Comparison of ENCODE assay signal across 20 cellular contexts in the genomic region with DNA sequence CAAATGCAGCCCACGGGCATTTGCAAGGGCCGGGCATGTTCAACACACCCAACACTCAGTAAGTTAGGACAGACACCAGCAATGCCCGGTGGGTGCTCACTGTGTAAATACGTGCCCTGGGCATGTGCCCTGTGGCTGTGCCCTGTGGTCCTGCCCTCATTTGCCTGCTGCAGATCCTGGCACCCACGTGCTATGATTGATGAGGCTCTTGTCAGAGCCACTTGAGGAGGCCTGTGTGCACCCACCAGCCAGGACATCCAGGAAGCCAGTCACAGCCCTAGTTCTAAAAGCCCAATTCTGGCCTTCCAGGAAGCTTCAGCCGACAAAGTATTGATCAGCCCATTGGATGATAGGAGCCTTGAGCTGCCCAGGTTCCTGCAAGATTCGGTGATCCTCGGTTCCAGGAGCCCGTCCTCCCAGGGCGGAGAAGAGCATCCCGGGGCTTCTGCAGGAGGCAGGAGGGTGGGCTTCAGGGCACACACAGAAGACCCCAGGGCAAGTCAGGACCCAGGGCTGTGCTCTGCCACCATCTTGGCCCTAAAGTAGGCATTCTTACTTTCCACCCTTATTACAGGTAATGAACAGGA.
DNase-seq lines count a peak whose midpoint lies in the region; ATAC-seq and TF ChIP-seq lines count a peak whose summit lies in the region.
"Had no signal": no experiment of that assay in that cellular context is flagged by ENCODE, and none has a peak within 500 bp of the region (broad histone marks: within the 10 kb centered on the region; RNA-seq: fewer than 3 reads in every experiment).

No MANE protein-coding gene starts in this region.

- no peaks in the 10 kb centered on the region for H3K27me3 ChIP-seq in WERI-Rb-1 (ENCODE audit: insufficient read depth, low read depth, severe bottlenecking)

- no peaks in the 10 kb centered on the region for H3K36me3 Mint-ChIP-seq in stimulated activated effector memory CD8-positive, alpha-beta T cell treated with anti-CD3 and anti-CD28 coated beads, Interleukin-12 subunit alpha, Interleukin-12 subunit beta, amount 100 ng/mL, for 72 hours

- TF ChIP-seq CTCF in WERI-Rb-1 (IDR thresholded peaks at IDR 0.05; ENCODE audit: low read depth, low read length) (no peak), mucosa of descending colon (IDR thresholded peaks at IDR 0.05) (no peak)

- peak overlapping the region; percentile 52 for H3K27ac Mint-ChIP-seq in stimulated activated effector memory CD8-positive, alpha-beta T cell treated with anti-CD3 and anti-CD28 coated beads, Interleukin-12 subunit alpha, Interleukin-12 subunit beta, amount 100 ng/mL, for 72 hours
- H3K27ac Mint-ChIP-seq: GM23338 had no signal

- H3K9me3 Mint-ChIP-seq in stimulated activated effector memory CD8-positive, alpha-beta T cell treated with anti-CD3 and anti-CD28 coated beads, Interleukin-12 subunit alpha, Interleukin-12 subunit beta, amount 100 ng/mL, for 72 hours, result no peaks in the 10 kb centered on the region
- H3K9me3 Mint-ChIP-seq: GM23338 had no signal

- H3K4me3 Mint-ChIP-seq in stimulated activated effector memory CD8-positive, alpha-beta T cell treated with anti-CD3 and anti-CD28 coated beads, Interleukin-12 subunit alpha, Interleukin-12 subunit beta, amount 100 ng/mL, for 72 hours, result no peak overlapping the region
- H3K4me3 Mint-ChIP-seq: GM23338 had no signal

- H3K27ac ChIP-seq in WERI-Rb-1, result peak overlapping the region; percentile 66
- H3K27ac ChIP-seq: A549, C4-2B, RWPE1, SJSA1 had no signal

- H3K4me1 Mint-ChIP-seq in stimulated activated effector memory CD8-positive, alpha-beta T cell treated with anti-CD3 and anti-CD28 coated beads, Interleukin-12 subunit alpha, Interleukin-12 subunit beta, amount 100 ng/mL, for 72 hours, result peaks cover under 1% of the 10 kb centered on the region

- H3K4me3 ChIP-seq in WERI-Rb-1 (ENCODE audit: low read depth, low read length) (no peak overlapping the region), mucosa of descending colon (no peak overlapping the region)
- H3K4me3 ChIP-seq: A549, GM23338, MG63, SJSA1 had no signal

- H3K36me3 ChIP-seq in WERI-Rb-1, result no peaks in the 10 kb centered on the region
- H3K36me3 ChIP-seq in mucosa of descending colon (ENCODE audit: low read depth), result no peaks in the 10 kb centered on the region
- H3K36me3 ChIP-seq: MG63, SJSA1 had no signal

- peak; percentile 47 for DNase-seq in activated effector memory CD4-positive, alpha-beta T cell treated with anti-CD3 and anti-CD28 coated beads, Interleukin-2, amount 50 U/mL, for 16 hours
- no peak for DNase-seq in activated effector memory CD4-positive, alpha-beta T cell treated with Interleukin-2 at 50 U/mL for 16 hours
- DNase-seq in WERI-Rb-1, result peak; percentile 1
- peak in 2 of 3 donors; percentile 6 to 25 for DNase-seq in mucosa of descending colon
- DNase-seq in stimulated activated effector memory CD8-positive, alpha-beta T cell treated with anti-CD3 and anti-CD28 coated beads, Interleukin-12 subunit alpha, Interleukin-12 subunit beta, amount 100 ng/mL, for 72 hours (ENCODE audit: low spot score in 2 of 2), result no peak
- DNase-seq in AG08395 (ENCODE audit: low spot score), result no peak
- DNase-seq in amygdala (lab: John Stamatoyannopoulos, UW), result no peak
- DNase-seq: MG63; NCI-H1092; NCI-H146; NCI-H2081 treated with DMSO at 0.1 percent for 48 hours; NCI-H226; NK-92 treated with Interleukin-12 subunit alpha and Interleukin-12 subunit beta, amount 100 ng/mL, for 24 hours; OCI-M1 had no signal

- H3K9me3 ChIP-seq in WERI-Rb-1 (ENCODE audit: severe bottlenecking), result no peaks in the 10 kb centered on the region
- H3K9me3 ChIP-seq in mucosa of descending colon, result no peaks in the 10 kb centered on the region
- H3K9me3 ChIP-seq: MG63, SJSA1 had no signal

- H3K4me1 ChIP-seq in mucosa of descending colon (ENCODE audit: low read depth), result no peaks in the 10 kb centered on the region
- H3K4me1 ChIP-seq: A549, SJSA1 had no signal

- intact Hi-C loops in mucosa of descending colon (cut with DNase I, micrococcal nuclease), result no loop called here

- ATAC-seq in mucosa of descending colon (no peak), HG03520 (IDR thresholded peaks at IDR 0.05; ENCODE audit: unreplicated experiment) (no peak)
- ATAC-seq in stimulated activated effector memory CD8-positive, alpha-beta T cell treated with anti-CD3 and anti-CD28 coated beads, Interleukin-12 subunit alpha, Interleukin-12 subunit beta, amount 100 ng/mL, for 72 hours, result no peak
- ATAC-seq: A549 had no signal

Comparison
In these comparisons a context has a peak if more than half of its experiments do, and no peak if none do; other contexts are left out.
1. DNase-seq: peak in activated effector memory CD4-positive, alpha-beta T cell treated with anti-CD3 and anti-CD28 coated beads, Interleukin-2, amount 50 U/mL, for 16 hours (single experiment), WERI-Rb-1 (single experiment) and mucosa of descending colon (2 of 3); none in activated effector memory CD4-positive, alpha-beta T cell treated with Interleukin-2 at 50 U/mL for 16 hours (single experiment), stimulated activated effector memory CD8-positive, alpha-beta T cell treated with anti-CD3 and anti-CD28 coated beads, Interleukin-12 subunit alpha, Interleukin-12 subunit beta, amount 100 ng/mL, for 72 hours (0 of 2), AG08395 (single experiment) and amygdala (0 of 56).